Comparison of ENCODE assay signal across 30 cellular contexts in genomic region chr4:87884976-87885574, GRCh38. TPM values are rescaled to one million over a fixed set of nuclear protein-coding genes. Genes with fewer than 3 reads are reported as not detected.
A peak's percentile ranks its signal among the peaks of the same experiment; 100 is the strongest.
DNase-seq lines count a peak whose midpoint lies in the region; ATAC-seq, FAIRE-seq and TF ChIP-seq lines count a peak whose summit lies in the region.
"Had no signal": no experiment of that assay in that cellular context is flagged by ENCODE, and none has a peak within 500 bp of the region (broad histone marks: within the 10 kb centered on the region; RNA-seq: fewer than 3 reads in every experiment).

No MANE protein-coding gene starts in this region.

- TF ChIP-seq CTCF in pancreas (IDR thresholded peaks at IDR 0.05), result no peak
- no peak for TF ChIP-seq CTCF in A673 (conservative IDR thresholded peaks at IDR 0.05; ENCODE audit: low read depth, low read length)
- TF ChIP-seq CTCF in GM13977 (IDR thresholded peaks at IDR 0.05; ENCODE audit: extremely low read depth, insufficient read depth, missing control alignments), result no peak

- DNase-seq in NAMALWA (ENCODE audit: low spot score) (peak; percentile 6), erythroblast (lab: John Stamatoyannopoulos, UW) (peak; percentile 33 to 83), pancreas (no peak), A673 (ENCODE audit: low spot score) (no peak), GM13977 (ENCODE audit: low spot score) (no peak), NCI-H446 (lab: John Stamatoyannopoulos, UW) (no peak)
- DNase-seq: activated CD4-positive, alpha-beta T cell treated with anti-CD3 and anti-CD28 coated beads, Interleukin-2, amount 50 U/mL, for 48 hours; activated naive CD4-positive, alpha-beta T cell treated with anti-CD3 and anti-CD28 coated beads, Interleukin-2, amount 50 U/mL, for 16 hours; amniotic stem cell; C1 segment of cervical spinal cord; effector CD8-positive, alpha-beta T cell; GOT3; heart right ventricle; NCI-H1105; NCI-H1930; NCI-H526; SHP77; stimulated activated naive CD8-positive, alpha-beta T cell treated with anti-CD3 and anti-CD28 coated beads, Interleukin-15, amount 100 ng/mL, for 72 hours had no signal

- ATAC-seq in pancreas (peak in 3 of 4 donors; percentile 21 to 66 (median 25)), GM21737 (IDR thresholded peaks at IDR 0.05; ENCODE audit: unreplicated experiment) (no peak)
- ATAC-seq: activated CD4-positive, CD25-positive, alpha-beta regulatory T cell treated with anti-CD3 and anti-CD28 coated beads, Interleukin-2, amount 50 U/mL, for 24 hours; heart right ventricle; Panc1; stimulated activated naive CD8-positive, alpha-beta T cell treated with anti-CD3 and anti-CD28 coated beads, Interleukin-15, amount 100 ng/mL, for 72 hours had no signal

- H3K36me3 ChIP-seq in BLaER1 treated with 17β-estradiol and CSF1 and Interleukin-3, amounts not matched to agents 10 nM and 100 nM, result peaks cover 0 to 21% (median 0%) of the 10 kb centered on the region in 11 experiments; a peak in 4 of 22 replicates
- no peaks in the 10 kb centered on the region for H3K36me3 ChIP-seq in pancreas
- H3K36me3 ChIP-seq in A673 (ENCODE audit: insufficient read depth, low read length, poor library complexity, severe bottlenecking), result no peaks in the 10 kb centered on the region
- H3K36me3 ChIP-seq: breast epithelium, heart right ventricle, prostate gland had no signal

- H3K4me2 ChIP-seq in BLaER1 treated with 17β-estradiol and CSF1 and Interleukin-3, amounts not matched to agents 10 nM and 100 nM, result peak overlapping the region; percentile 48 to 86 (median 71)

- peaks cover 21 to 63% (median 42%) of the 10 kb centered on the region in 11 experiments for H3K9me3 ChIP-seq in BLaER1 treated with 17β-estradiol and CSF1 and Interleukin-3, amounts not matched to agents 10 nM and 100 nM (replicated peaks in 1 of 11)
- H3K9me3 ChIP-seq in pancreas (no peaks in the 10 kb centered on the region), A673 (ENCODE audit: low read depth, low read length, poor library complexity, severe bottlenecking) (no peaks in the 10 kb centered on the region)
- H3K9me3 ChIP-seq: breast epithelium, prostate gland had no signal

- H3K27me3 ChIP-seq in BLaER1 treated with 17β-estradiol and CSF1 and Interleukin-3, amounts not matched to agents 10 nM and 100 nM, result no peaks in the 10 kb centered on the region
- H3K27me3 ChIP-seq in pancreas (no peaks in the 10 kb centered on the region), A673 (replicated peaks; ENCODE audit: insufficient read depth, low read depth, low read length, poor library complexity) (no peaks in the 10 kb centered on the region)
- H3K27me3 ChIP-seq: breast epithelium, heart right ventricle had no signal

- H4K20me1 ChIP-seq in BLaER1 treated with 17β-estradiol and CSF1 and Interleukin-3, amounts not matched to agents 10 nM and 100 nM, result no peaks in the 10 kb centered on the region

- no TSS peak for BruUV-seq in A673 (replicated peaks; lab: Mats Ljungman, UMichigan)

- H3K9ac ChIP-seq in BLaER1 treated with 17β-estradiol and CSF1 and Interleukin-3, amounts not matched to agents 10 nM and 100 nM, result peak overlapping the region in 8 of 11 experiments; percentile 0 to 62 (median 44); a peak in 10 of 22 replicates

- H3K4me1 ChIP-seq in BLaER1 treated with 17β-estradiol and CSF1 and Interleukin-3, amounts not matched to agents 10 nM and 100 nM, result peaks cover 48 to 87% (median 65%) of the 10 kb centered on the region in 10 experiments
- H3K4me1 ChIP-seq in pancreas (peaks cover 0 to 10% (median 0%) of the 10 kb centered on the region in 3 donors), A673 (ENCODE audit: insufficient read depth, low read length, poor library complexity, severe bottlenecking) (no peaks in the 10 kb centered on the region)
- H3K4me1 ChIP-seq: breast epithelium, prostate gland had no signal

- CTCF ChIA-PET in A673 (lab: Charles Lee), result no interaction called here

- 14 to 23% methylated on average over 9 of the region's 9 CpGs for WGBS in pancreas, 2 donors

- no peak for FAIRE-seq in pancreas (lab: Jason Lieb, UNC)
- FAIRE-seq: colon had no signal

- H3K4me3 ChIP-seq in BLaER1 treated with 17β-estradiol and CSF1 and Interleukin-3, amounts not matched to agents 10 nM and 100 nM, result peak overlapping the region in 2 of 10 experiments; percentile 0 to 5; a peak in 3 of 20 replicates
- H3K4me3 ChIP-seq in pancreas (no peak overlapping the region), A673 (ENCODE audit: low read depth, low read length, poor library complexity, severe bottlenecking) (no peak overlapping the region)
- H3K4me3 ChIP-seq: breast epithelium, heart right ventricle, prostate gland had no signal

- in situ Hi-C loops in GM13977 (cut with MboI; ENCODE audit: low pct_unique_long_range_greater_than_20kb, low sequenced_read_pairs, unreplicated experiment), result no loop called here

- intact Hi-C loops in pancreas (cut with DNase I), result no loop called here
- intact Hi-C loops in A673 (cut with micrococcal nuclease; ENCODE audit: unreplicated experiment), result no loop called here

- POLR2A ChIA-PET in A673 (lab: Charles Lee; ENCODE audit: low non-redundant PET), result no interaction called here

- no peak for TF ChIP-seq POLR2A in erythroblast (IDR thresholded peaks at IDR 0.05; ENCODE audit: low read length)

- H3K27ac ChIP-seq in BLaER1 treated with 17β-estradiol and CSF1 and Interleukin-3, amounts not matched to agents 10 nM and 100 nM, result peak overlapping the region; percentile 11 to 76 (median 58); a peak in 19 of 22 replicates
- H3K27ac ChIP-seq in pancreas (peak overlapping the region in 2 of 4 donors; percentile 23 to 38), A673 (ENCODE audit: low read depth, low read length, poor library complexity, severe bottlenecking) (no peak overlapping the region)
- H3K27ac ChIP-seq: breast epithelium, heart right ventricle, HL-60, prostate gland had no signal

RNA-seq across cellular contexts. Expression of gene MEPE, which starts 52.3 kb away (rescaled TPM):
- total RNA-seq in pancreas (not detected), A673 (2021) (not detected in 2 replicates)
- polyA plus RNA-seq in pancreas, result not detected
- total RNA-seq: breast epithelium, Daoy, epithelial cell of proximal tubule, fibroblast of villous mesenchyme, heart right ventricle, lung microvascular endothelial cell, prostate gland had no signal
- polyA plus RNA-seq: heart right ventricle had no signal

Comparison
In these comparisons a context has a peak if more than half of its experiments do, and no peak if none do; other contexts are left out.
1. DNase-seq: peak in NAMALWA (single experiment) and erythroblast (2 of 2); none in pancreas (0 of 6), A673 (single experiment), GM13977 (single experiment) and NCI-H446 (0 of 2).